22 cellular contexts compared by ENCODE assay signal in the genomic region with DNA sequence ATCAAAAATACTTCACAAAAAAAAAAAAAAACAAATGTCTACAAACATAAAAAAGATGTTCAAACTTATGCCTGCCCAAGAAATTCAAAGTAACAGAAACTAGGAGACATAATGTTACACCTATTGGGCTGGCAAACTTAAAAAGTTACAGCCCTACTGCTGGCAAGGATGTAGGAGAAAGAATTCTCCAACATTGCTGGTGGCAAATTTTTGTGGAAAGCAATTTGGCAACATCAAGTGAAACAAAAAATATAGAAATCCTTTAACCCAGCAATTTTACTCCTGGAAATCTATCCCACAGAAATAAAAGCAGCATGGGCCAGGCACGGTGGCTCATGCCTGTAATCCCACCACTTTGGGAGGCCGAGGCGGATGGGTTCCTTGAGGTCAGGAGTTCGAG.
"Had no signal": no experiment of that assay in that cellular context is flagged by ENCODE, and none has a peak within 500 bp of the region (broad histone marks: within the 10 kb centered on the region; RNA-seq: fewer than 3 reads in every experiment).

No MANE protein-coding gene starts in this region.

- H3K27me3 Mint-ChIP-seq: activated CD4-positive, alpha-beta memory T cell treated with anti-CD3 and anti-CD28 coated beads for 36 hours; activated CD4-positive, alpha-beta T cell treated with anti-CD3 and anti-CD28 coated beads for 36 hours; stimulated activated naive B cell treated with anti-CD40 and anti-IgM and Interleukin-4, amounts not matched to agents 10 μg/mL and 1 μg/mL and 100 μg/mL, for 72 hours had no signal

- H3K4me3 ChIP-seq: esophagus muscularis mucosa, lower lobe of right lung, spleen, thoracic aorta, upper lobe of left lung had no signal

- H3K27ac ChIP-seq: esophagus muscularis mucosa, foreskin keratinocyte, lower lobe of right lung, parathyroid adenoma, spleen, thoracic aorta, upper lobe of left lung had no signal

- H2AFZ ChIP-seq: parathyroid adenoma had no signal

- H3K9me3 ChIP-seq: esophagus muscularis mucosa, lower lobe of right lung, thoracic aorta, upper lobe of left lung had no signal

- H3K9ac ChIP-seq: parathyroid adenoma had no signal

- H3K36me3 ChIP-seq: esophagus muscularis mucosa, lower lobe of right lung, spleen, thoracic aorta, upper lobe of left lung had no signal

- H3K4me3 Mint-ChIP-seq: activated CD4-positive, alpha-beta memory T cell treated with anti-CD3 and anti-CD28 coated beads for 36 hours; activated CD4-positive, alpha-beta T cell treated with anti-CD3 and anti-CD28 coated beads for 36 hours; activated T-helper 1 cell treated with anti-CD3 and anti-CD28 coated beads, Interleukin-12 subunit alpha, Interleukin-12 subunit beta, Interleukin-2, Interleukin-4 antibody, amounts not matched to agents 30 ng/mL and 10 ng/mL and 1 ng/mL, durations not matched to agents 14 hours and 24 hours and 36 hours; natural killer cell; stimulated activated naive B cell treated with anti-CD40 and anti-IgM and Interleukin-4, amounts not matched to agents 10 μg/mL and 1 μg/mL and 100 μg/mL, for 72 hours; WTC11 had no signal

- H3K27me3 ChIP-seq: esophagus muscularis mucosa, foreskin keratinocyte, spleen, upper lobe of left lung had no signal

- ATAC-seq: activated CD4-positive, alpha-beta T cell treated with anti-CD3 and anti-CD28 coated beads for 36 hours; foreskin keratinocyte; left colon; lower lobe of right lung; natural killer cell; stimulated activated naive B cell treated with anti-CD40 and anti-IgM and Interleukin-4, amounts not matched to agents 10 μg/mL and 1 μg/mL and 100 μg/mL, for 72 hours; WTC11 had no signal

- H3K9me3 Mint-ChIP-seq: activated CD4-positive, alpha-beta memory T cell treated with anti-CD3 and anti-CD28 coated beads for 36 hours; natural killer cell; WTC11 had no signal

- H3K36me3 Mint-ChIP-seq: activated CD4-positive, alpha-beta memory T cell treated with anti-CD3 and anti-CD28 coated beads for 36 hours; natural killer cell; WTC11 had no signal

- H3K4me1 Mint-ChIP-seq: WTC11 had no signal

- H3K4me1 ChIP-seq: foreskin keratinocyte, parathyroid adenoma had no signal

- H3K27ac Mint-ChIP-seq: activated CD4-positive, alpha-beta memory T cell treated with anti-CD3 and anti-CD28 coated beads for 36 hours; activated CD4-positive, alpha-beta T cell treated with anti-CD3 and anti-CD28 coated beads for 36 hours; activated T-helper 1 cell treated with anti-CD3 and anti-CD28 coated beads, Interleukin-12 subunit alpha, Interleukin-12 subunit beta, Interleukin-2, Interleukin-4 antibody, amounts not matched to agents 30 ng/mL and 10 ng/mL and 1 ng/mL, durations not matched to agents 14 hours and 24 hours and 36 hours; natural killer cell; stimulated activated naive B cell treated with anti-CD40 and anti-IgM and Interleukin-4, amounts not matched to agents 10 μg/mL and 1 μg/mL and 100 μg/mL, for 72 hours; WTC11 had no signal

- DNase-seq: activated CD4-positive, alpha-beta memory T cell treated with anti-CD3 and anti-CD28 coated beads for 36 hours; activated CD4-positive, alpha-beta T cell treated with anti-CD3 and anti-CD28 coated beads for 36 hours; activated naive CD4-positive, alpha-beta T cell; activated T-cell treated with anti-CD3 and anti-CD28 coated beads for 4 hours; anterior cingulate cortex; dermis blood vessel endothelial cell; effector memory CD4-positive, alpha-beta T cell; foreskin keratinocyte; hippocampal formation; islet precursor cell; left colon; lower lobe of right lung; natural killer cell; retina; spleen; stimulated activated naive B cell treated with anti-CD40 and anti-IgM and Interleukin-4, amounts not matched to agents 10 μg/mL and 1 μg/mL and 100 μg/mL, for 72 hours had no signal
